In genomic region chr4:73415807-73416238, GRCh38 we compare ENCODE assay signal across 2 cellular contexts.
TF ChIP-seq lines count a peak whose summit lies in the region.

No MANE protein-coding gene starts in this region.

TF ChIP-seq in K562, 482 proteins besides CTCF, POLR2A, EP300 and RAD21:
- TF ChIP-seq CEBPB (tag; IDR thresholded peaks at IDR 0.05) (0 out of 2 replicates have a peak, but pooled peaks have one; percentile 8), ZBTB40 (IDR thresholded peaks at IDR 0.05) (no peak), ZBTB40 (CRISPR knock-in tag; IDR thresholded peaks at IDR 0.05) (no peak), KAT2B (IDR thresholded peaks at IDR 0.05; ENCODE audit: low read depth, low read length) (no peak), ZBTB9 (CRISPR knock-in tag; IDR thresholded peaks at IDR 0.05) (no peak), CXXC5 (CRISPR knock-in tag; IDR thresholded peaks at IDR 0.05) (no peak), ZSCAN29 (IDR thresholded peaks at IDR 0.05) (no peak), HDAC1 (IDR thresholded peaks at IDR 0.05) (no peak)

TF ChIP-seq in HepG2, 621 proteins besides CTCF, POLR2A, EP300 and RAD21 (continues in another document):
- TF ChIP-seq ZNF768 (CRISPR knock-in tag; IDR thresholded peaks at IDR 0.05) (no peak), RARA (CRISPR knock-in tag; IDR thresholded peaks at IDR 0.05) (peak; percentile 31; the same call in 1 of the 2 replicates), NFE2 (CRISPR knock-in tag; IDR thresholded peaks at IDR 0.05) (peak; percentile 32; the same call in 1 of the 2 replicates), POLR2AphosphoS2 (IDR thresholded peaks at IDR 0.05; ENCODE audit: low read depth, low read length) (peak; percentile 85; the same call in 1 of the 2 replicates), SIX4 (CRISPR knock-in tag; IDR thresholded peaks at IDR 0.05) (no peak), RBFOX2 (IDR thresholded peaks at IDR 0.05; ENCODE audit: low read depth, low read length) (peak; percentile 64), SMYD3 (CRISPR knock-in tag; IDR thresholded peaks at IDR 0.05) (0 out of 2 replicates have a peak, but pooled peaks have one; percentile 28), FOXP1 (IDR thresholded peaks at IDR 0.05) (no peak), FOXP1 (CRISPR knock-in tag; IDR thresholded peaks at IDR 0.05) (peak; percentile 18; the same call in 1 of the 2 replicates), GATAD1 (CRISPR knock-in tag; IDR thresholded peaks at IDR 0.05) (no peak), NCOR1 (IDR thresholded peaks at IDR 0.05; ENCODE audit: borderline replicate concordance, low read length) (peak; percentile 76; the same call in 1 of the 2 replicates), ZNF569 (CRISPR knock-in tag; IDR thresholded peaks at IDR 0.05; ENCODE audit: borderline replicate concordance) (no peak), FOSL1 (CRISPR knock-in tag; IDR thresholded peaks at IDR 0.05; ENCODE audit: borderline replicate concordance) (no peak), SOX5 (CRISPR knock-in tag; IDR thresholded peaks at IDR 0.05; ENCODE audit: borderline replicate concordance) (peak; percentile 52; the same call in 1 of the 2 replicates), FOSL2 (CRISPR knock-in tag; IDR thresholded peaks at IDR 0.05) (peak; percentile 39; the same call in 1 of the 2 replicates), ZNF777 (CRISPR knock-in tag; IDR thresholded peaks at IDR 0.05) (0 out of 2 replicates have a peak, but pooled peaks have one; percentile 14), ZFP90 (CRISPR knock-in tag; IDR thresholded peaks at IDR 0.05; ENCODE audit: borderline replicate concordance) (0 out of 2 replicates have a peak, but pooled peaks have one; percentile 21), TSC22D2 (CRISPR knock-in tag; IDR thresholded peaks at IDR 0.05; ENCODE audit: borderline replicate concordance) (no peak), ZNF331 (CRISPR knock-in tag; IDR thresholded peaks at IDR 0.05) (0 out of 2 replicates have a peak, but pooled peaks have one; percentile 15), ZSCAN30 (CRISPR knock-in tag; IDR thresholded peaks at IDR 0.05) (0 out of 2 replicates have a peak, but pooled peaks have one; percentile 54), GTF2F1 (IDR thresholded peaks at IDR 0.05; ENCODE audit: low read length) (no peak), ZNF609 (CRISPR knock-in tag; IDR thresholded peaks at IDR 0.05; ENCODE audit: borderline replicate concordance) (0 out of 2 replicates have a peak, but pooled peaks have one; percentile 20), FOXA3 (CRISPR knock-in tag; IDR thresholded peaks at IDR 0.05) (0 out of 2 replicates have a peak, but pooled peaks have one; percentile 26), GATAD2A (CRISPR knock-in tag; IDR thresholded peaks at IDR 0.05) (peak; percentile 78), ZNF841 (CRISPR knock-in tag; IDR thresholded peaks at IDR 0.05; ENCODE audit: borderline replicate concordance) (0 out of 2 replicates have a peak, but pooled peaks have one; percentile 64), THRA (CRISPR knock-in tag; IDR thresholded peaks at IDR 0.05; ENCODE audit: borderline replicate concordance) (no peak; the same call in 1 of the 2 replicates), ETV6 (CRISPR knock-in tag; conservative IDR thresholded peaks at IDR 0.05) (no peak), DNMT3B (CRISPR knock-in tag; conservative IDR thresholded peaks at IDR 0.05) (no peak), POLR2G (IDR thresholded peaks at IDR 0.05; ENCODE audit: low read depth, low read length) (peak; percentile 68), ZSCAN21 (CRISPR knock-in tag; IDR thresholded peaks at IDR 0.05; ENCODE audit: borderline replicate concordance) (0 out of 2 replicates have a peak, but pooled peaks have one; percentile 16), MED1 (CRISPR knock-in tag; IDR thresholded peaks at IDR 0.05) (peak; percentile 64), YEATS2 (CRISPR knock-in tag; IDR thresholded peaks at IDR 0.05; ENCODE audit: borderline replicate concordance) (peak; percentile 27; the same call in 1 of the 2 replicates), ARID3A (IDR thresholded peaks at IDR 0.05; ENCODE audit: low read depth, low read length) (peak; percentile 91), ZNF589 (CRISPR knock-in tag; conservative IDR thresholded peaks at IDR 0.05) (no peak), PAF1 (CRISPR knock-in tag; IDR thresholded peaks at IDR 0.05) (peak; percentile 100), HNF4A (CRISPR knock-in tag; IDR thresholded peaks at IDR 0.05) (peak; percentile 35; the same call in 1 of the 2 replicates), THAP7 (CRISPR knock-in tag; IDR thresholded peaks at IDR 0.05) (no peak), RAD51 (IDR thresholded peaks at IDR 0.05; ENCODE audit: borderline replicate concordance) (no peak), ZNF17 (CRISPR knock-in tag; IDR thresholded peaks at IDR 0.05) (no peak), SAP130 (CRISPR knock-in tag; IDR thresholded peaks at IDR 0.05; ENCODE audit: low read depth) (peak; percentile 45; the same call in 1 of the 2 replicates), RXRB (CRISPR knock-in tag; IDR thresholded peaks at IDR 0.05; ENCODE audit: borderline replicate concordance) (peak; percentile 15; the same call in 1 of the 2 replicates), ZNF12 (CRISPR knock-in tag; IDR thresholded peaks at IDR 0.05) (peak; percentile 37; the same call in 1 of the 2 replicates), ZNF431 (CRISPR knock-in tag; IDR thresholded peaks at IDR 0.05; ENCODE audit: borderline replicate concordance, low read depth) (peak; percentile 48; the same call in 1 of the 2 replicates), ISL2 (CRISPR knock-in tag; IDR thresholded peaks at IDR 0.05) (0 out of 2 replicates have a peak, but pooled peaks have one; percentile 24), HDAC1 (CRISPR knock-in tag; IDR thresholded peaks at IDR 0.05) (0 out of 2 replicates have a peak, but pooled peaks have one; percentile 24), POLR2AphosphoS5 (IDR thresholded peaks at IDR 0.05; ENCODE audit: low read depth, low read length) (peak; percentile 89), ATF3 (CRISPR knock-in tag; IDR thresholded peaks at IDR 0.05) (0 out of 2 replicates have a peak, but pooled peaks have one; percentile 48)
- TF ChIP-seq, protein P1, sequence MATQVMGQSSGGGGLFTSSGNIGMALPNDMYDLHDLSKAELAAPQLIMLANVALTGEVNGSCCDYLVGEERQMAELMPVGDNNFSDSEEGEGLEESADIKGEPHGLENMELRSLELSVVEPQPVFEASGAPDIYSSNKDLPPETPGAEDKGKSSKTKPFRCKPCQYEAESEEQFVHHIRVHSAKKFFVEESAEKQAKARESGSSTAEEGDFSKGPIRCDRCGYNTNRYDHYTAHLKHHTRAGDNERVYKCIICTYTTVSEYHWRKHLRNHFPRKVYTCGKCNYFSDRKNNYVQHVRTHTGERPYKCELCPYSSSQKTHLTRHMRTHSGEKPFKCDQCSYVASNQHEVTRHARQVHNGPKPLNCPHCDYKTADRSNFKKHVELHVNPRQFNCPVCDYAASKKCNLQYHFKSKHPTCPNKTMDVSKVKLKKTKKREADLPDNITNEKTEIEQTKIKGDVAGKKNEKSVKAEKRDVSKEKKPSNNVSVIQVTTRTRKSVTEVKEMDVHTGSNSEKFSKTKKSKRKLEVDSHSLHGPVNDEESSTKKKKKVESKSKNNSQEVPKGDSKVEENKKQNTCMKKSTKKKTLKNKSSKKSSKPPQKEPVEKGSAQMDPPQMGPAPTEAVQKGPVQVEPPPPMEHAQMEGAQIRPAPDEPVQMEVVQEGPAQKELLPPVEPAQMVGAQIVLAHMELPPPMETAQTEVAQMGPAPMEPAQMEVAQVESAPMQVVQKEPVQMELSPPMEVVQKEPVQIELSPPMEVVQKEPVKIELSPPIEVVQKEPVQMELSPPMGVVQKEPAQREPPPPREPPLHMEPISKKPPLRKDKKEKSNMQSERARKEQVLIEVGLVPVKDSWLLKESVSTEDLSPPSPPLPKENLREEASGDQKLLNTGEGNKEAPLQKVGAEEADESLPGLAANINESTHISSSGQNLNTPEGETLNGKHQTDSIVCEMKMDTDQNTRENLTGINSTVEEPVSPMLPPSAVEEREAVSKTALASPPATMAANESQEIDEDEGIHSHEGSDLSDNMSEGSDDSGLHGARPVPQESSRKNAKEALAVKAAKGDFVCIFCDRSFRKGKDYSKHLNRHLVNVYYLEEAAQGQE (IDR thresholded peaks at IDR 0.05; ENCODE audit: borderline replicate concordance in 1 of 2, low read depth in 1 of 2, low read length in 2 of 2): peak in 1 of 2 experiments; percentile 42; a peak in 2 of 4 replicates
- TF ChIP-seq, protein P2, sequence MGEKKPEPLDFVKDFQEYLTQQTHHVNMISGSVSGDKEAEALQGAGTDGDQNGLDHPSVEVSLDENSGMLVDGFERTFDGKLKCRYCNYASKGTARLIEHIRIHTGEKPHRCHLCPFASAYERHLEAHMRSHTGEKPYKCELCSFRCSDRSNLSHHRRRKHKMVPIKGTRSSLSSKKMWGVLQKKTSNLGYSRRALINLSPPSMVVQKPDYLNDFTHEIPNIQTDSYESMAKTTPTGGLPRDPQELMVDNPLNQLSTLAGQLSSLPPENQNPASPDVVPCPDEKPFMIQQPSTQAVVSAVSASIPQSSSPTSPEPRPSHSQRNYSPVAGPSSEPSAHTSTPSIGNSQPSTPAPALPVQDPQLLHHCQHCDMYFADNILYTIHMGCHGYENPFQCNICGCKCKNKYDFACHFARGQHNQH (CRISPR knock-in tag; IDR thresholded peaks at IDR 0.05): no peak
- TF ChIP-seq, protein P3, sequence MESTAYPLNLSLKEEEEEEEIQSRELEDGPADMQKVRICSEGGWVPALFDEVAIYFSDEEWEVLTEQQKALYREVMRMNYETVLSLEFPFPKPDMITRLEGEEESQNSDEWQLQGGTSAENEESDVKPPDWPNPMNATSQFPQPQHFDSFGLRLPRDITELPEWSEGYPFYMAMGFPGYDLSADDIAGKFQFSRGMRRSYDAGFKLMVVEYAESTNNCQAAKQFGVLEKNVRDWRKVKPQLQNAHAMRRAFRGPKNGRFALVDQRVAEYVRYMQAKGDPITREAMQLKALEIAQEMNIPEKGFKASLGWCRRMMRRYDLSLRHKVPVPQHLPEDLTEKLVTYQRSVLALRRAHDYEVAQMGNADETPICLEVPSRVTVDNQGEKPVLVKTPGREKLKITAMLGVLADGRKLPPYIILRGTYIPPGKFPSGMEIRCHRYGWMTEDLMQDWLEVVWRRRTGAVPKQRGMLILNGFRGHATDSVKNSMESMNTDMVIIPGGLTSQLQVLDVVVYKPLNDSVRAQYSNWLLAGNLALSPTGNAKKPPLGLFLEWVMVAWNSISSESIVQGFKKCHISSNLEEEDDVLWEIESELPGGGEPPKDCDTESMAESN (CRISPR knock-in tag; conservative IDR thresholded peaks at IDR 0.05): 0 out of 2 replicates have a peak, but pooled peaks have one; percentile 20
